17 cellular contexts compared by ENCODE assay signal in genomic region chr3:48012659-48013058, GRCh38. TPM values are rescaled to one million over a fixed set of nuclear protein-coding genes. Genes with fewer than 3 reads are reported as not detected.
DNase-seq lines count a peak whose midpoint lies in the region; ATAC-seq and TF ChIP-seq lines count a peak whose summit lies in the region.
"Had no signal": no experiment of that assay in that cellular context is flagged by ENCODE, and none has a peak within 500 bp of the region (broad histone marks: within the 10 kb centered on the region; RNA-seq: fewer than 3 reads in every experiment).

No MANE protein-coding gene starts in this region.

- ATAC-seq in central memory CD8-positive, alpha-beta T cell (replicated peaks; ENCODE audit: extremely low read depth, poor library complexity, severe bottlenecking) = no peak

- H3F3A ChIP-seq in GM23248 (ENCODE audit: insufficient read depth) = peaks cover 53% of the 10 kb centered on the region

- peaks cover 47% of the 10 kb centered on the region for H3K4me1 Mint-ChIP-seq in central memory CD8-positive, alpha-beta T cell

- peaks cover 4% of the 10 kb centered on the region for H3K36me3 Mint-ChIP-seq in central memory CD8-positive, alpha-beta T cell (ENCODE audit: insufficient read depth)

- no peaks in the 10 kb centered on the region for H3K27me3 Mint-ChIP-seq in central memory CD8-positive, alpha-beta T cell
- H3K27me3 Mint-ChIP-seq: activated CD8-positive, alpha-beta memory T cell treated with anti-CD3 and anti-CD28 coated beads, Interleukin-2, amount 10 ng/mL, durations not matched to agents 7 days and 5 days had no signal

- H3K4me3 ChIP-seq in GM23248 = 0 out of 2 replicates have a peak overlapping the region, but pooled peaks have one; percentile 16
- no peak overlapping the region for H3K4me3 ChIP-seq in right atrium auricular region
- H3K4me3 ChIP-seq in sigmoid colon = no peak overlapping the region
- H3K4me3 ChIP-seq in Karpas-422 (ENCODE audit: low read length) = no peak overlapping the region

- H3K4me2 ChIP-seq in GM23248 (ENCODE audit: unreplicated experiment) (peak overlapping the region; percentile 63), Karpas-422 (ENCODE audit: low read depth, low read length, poor library complexity, severe bottlenecking) (no peak overlapping the region)

- WGBS in GM23248 (ENCODE audit: low coverage in 1 of 2, low lambda C conversion rate in 2 of 2, missing lambda C conversion rate in 2 of 2), 2 experiments = 71 to 79% methylated on average over 2 of the region's 2 CpGs
- 87 to 90% methylated on average over 2 of the region's 2 CpGs for WGBS in sigmoid colon, 2 donors

- no peaks in the 10 kb centered on the region for H3K36me3 ChIP-seq in GM23248 (ENCODE audit: low read depth)
- peaks cover 17% of the 10 kb centered on the region for H3K36me3 ChIP-seq in right atrium auricular region
- H3K36me3 ChIP-seq in sigmoid colon = no peaks in the 10 kb centered on the region
- no peaks in the 10 kb centered on the region; the same call in 1 of the 2 replicates for H3K36me3 ChIP-seq in Karpas-422 (ENCODE audit: insufficient read depth, low read length)

- peaks cover 55% of the 10 kb centered on the region for H3K4me1 ChIP-seq in GM23248 (ENCODE audit: insufficient read depth)
- H3K4me1 ChIP-seq in right atrium auricular region = peaks cover 0 to 85% of the 10 kb centered on the region in 2 donors
- H3K4me1 ChIP-seq in sigmoid colon = peaks cover 0 to 80% (median 73%) of the 10 kb centered on the region in 4 donors
- peaks cover 57% of the 10 kb centered on the region for H3K4me1 ChIP-seq in Karpas-422 (ENCODE audit: low read length)

- H3K79me2 ChIP-seq in GM23248 (ENCODE audit: insufficient read depth) (peaks cover 100% of the 10 kb centered on the region), Karpas-422 (ENCODE audit: low read length) (peaks cover 95% of the 10 kb centered on the region)

- in situ Hi-C loops in GM23248 (cut with MboI) = no loop called here

- H3K9ac ChIP-seq in GM23248 (peak overlapping the region; percentile 18; the same call in 1 of the 2 replicates), Karpas-422 (ENCODE audit: low read length) (no peak overlapping the region)

- peak in 2 of 4 donors; percentile 38 to 63 for TF ChIP-seq EP300 in sigmoid colon (IDR thresholded peaks at IDR 0.05)

- H3K9me2 ChIP-seq in GM23248 (ENCODE audit: insufficient read depth) = no peaks in the 10 kb centered on the region
- H3K9me2 ChIP-seq in Karpas-422 (replicated peaks; ENCODE audit: insufficient read depth, low read length) = no peaks in the 10 kb centered on the region

- H2AFZ ChIP-seq in GM23248 = no peak overlapping the region
- H2AFZ ChIP-seq in Karpas-422 (ENCODE audit: low read length) = no peak overlapping the region

- intact Hi-C loops in sigmoid colon (cut with DNase I) = loop anchor here (2.0 kb wide), 1 partner anchor 76 kb away; no protein-coding TSS in a partner anchor

- H3K9me3 ChIP-seq in GM23248 (ENCODE audit: low read depth) = no peaks in the 10 kb centered on the region
- no peaks in the 10 kb centered on the region for H3K9me3 ChIP-seq in right atrium auricular region
- no peaks in the 10 kb centered on the region for H3K9me3 ChIP-seq in sigmoid colon
- no peaks in the 10 kb centered on the region for H3K9me3 ChIP-seq in Karpas-422 (ENCODE audit: low read length)

- TF ChIP-seq CTCF in right atrium auricular region (IDR thresholded peaks at IDR 0.05) (no peak), sigmoid colon (IDR thresholded peaks at IDR 0.05) (no peak)

- peak overlapping the region; percentile 2 for H3K27ac Mint-ChIP-seq in central memory CD8-positive, alpha-beta T cell (ENCODE audit: low read depth)
- H3K27ac Mint-ChIP-seq: activated CD8-positive, alpha-beta memory T cell treated with anti-CD3 and anti-CD28 coated beads, Interleukin-2, amount 10 ng/mL, durations not matched to agents 7 days and 5 days; activated naive CD4-positive, alpha-beta T cell treated with anti-CD3 and anti-CD28 coated beads, Interleukin-2, amount 50 U/mL, for 72 hours had no signal

- H3K9me3 Mint-ChIP-seq in central memory CD8-positive, alpha-beta T cell = no peaks in the 10 kb centered on the region
- H3K9me3 Mint-ChIP-seq: activated naive CD4-positive, alpha-beta T cell treated with anti-CD3 and anti-CD28 coated beads, Interleukin-2, amount 50 U/mL, for 72 hours had no signal

- no peak for TF ChIP-seq POLR2A in sigmoid colon (IDR thresholded peaks at IDR 0.05)

- H3K27ac ChIP-seq in GM23248 = peak overlapping the region; percentile 49
- H3K27ac ChIP-seq in right atrium auricular region = peak overlapping the region; percentile 65 to 85
- H3K27ac ChIP-seq in sigmoid colon = peak overlapping the region; percentile 69 to 89 (median 84)
- H3K27ac ChIP-seq in Karpas-422 (ENCODE audit: low read length) = no peak overlapping the region

- H3K4me3 Mint-ChIP-seq in central memory CD8-positive, alpha-beta T cell = no peak overlapping the region
- H3K4me3 Mint-ChIP-seq: activated CD8-positive, alpha-beta memory T cell treated with anti-CD3 and anti-CD28 coated beads, Interleukin-2, amount 10 ng/mL, durations not matched to agents 7 days and 5 days had no signal

- peak; percentile 36 for DNase-seq in GM23248
- DNase-seq in central memory CD8-positive, alpha-beta T cell (ENCODE audit: low spot score in 2 of 2) = no peak
- DNase-seq in right atrium auricular region (ENCODE audit: low spot score) = no peak
- no peak for DNase-seq in sigmoid colon
- no peak for DNase-seq in pons (ENCODE audit: low spot score)
- no peak for DNase-seq in NCI-H526 (lab: John Stamatoyannopoulos, UW)
- no peak for DNase-seq in NCI-H1105 (lab: John Stamatoyannopoulos, UW)
- DNase-seq in Karpas-422 = no peak
- DNase-seq: activated CD4-positive, alpha-beta T cell treated with anti-CD3 and anti-CD28 coated beads for 48 hours; activated CD8-positive, alpha-beta memory T cell treated with anti-CD3 and anti-CD28 coated beads, Interleukin-2, amount 10 ng/mL, durations not matched to agents 7 days and 5 days; left colon; midbrain; NCI-H1417 treated with DMSO at 0.1 percent for 48 hours; NCI-H2107; NCI-H510A; retina had no signal

- H3K27me3 ChIP-seq in GM23248 (replicated peaks; ENCODE audit: insufficient read depth) = no peaks in the 10 kb centered on the region
- H3K27me3 ChIP-seq in right atrium auricular region = no peaks in the 10 kb centered on the region
- H3K27me3 ChIP-seq in sigmoid colon = no peaks in the 10 kb centered on the region
- no peaks in the 10 kb centered on the region for H3K27me3 ChIP-seq in Karpas-422 (ENCODE audit: low read length)

- peaks cover 56% of the 10 kb centered on the region for H4K20me1 ChIP-seq in GM23248 (ENCODE audit: insufficient read depth)
- H4K20me1 ChIP-seq in Karpas-422 (ENCODE audit: insufficient read depth, low read depth, low read length) = no peaks in the 10 kb centered on the region

RNA-seq across cellular contexts. Expression of gene MAP4, which starts 3.6 kb away (rescaled TPM):
- 121 and 132 TPM in 2 replicates for total RNA-seq in GM23248 (2014; rRNA removed; shearing (Covaris generic))
- polyA plus RNA-seq in GM23248 (2016; fragmentation: Nextera tagmentation; extraction: Ambion mirVana) (235 and 253 TPM in 2 replicates), sigmoid colon (10 to 100 TPM; 41.2 to 90.0 (median 55.3) TPM)
- total RNA-seq in right atrium auricular region (100 to 1,000 TPM; 428 to 552 TPM), sigmoid colon (100 to 1,000 TPM; 138 to 266 (median 201) TPM)
- total RNA-seq in Karpas-422 (2014; rRNA removed; shearing (Covaris generic); ENCODE audit: low replicate concordance) = 45.6 and 47.4 TPM in 2 replicates
